2 cellular contexts compared by ENCODE assay signal in the genomic region with DNA sequence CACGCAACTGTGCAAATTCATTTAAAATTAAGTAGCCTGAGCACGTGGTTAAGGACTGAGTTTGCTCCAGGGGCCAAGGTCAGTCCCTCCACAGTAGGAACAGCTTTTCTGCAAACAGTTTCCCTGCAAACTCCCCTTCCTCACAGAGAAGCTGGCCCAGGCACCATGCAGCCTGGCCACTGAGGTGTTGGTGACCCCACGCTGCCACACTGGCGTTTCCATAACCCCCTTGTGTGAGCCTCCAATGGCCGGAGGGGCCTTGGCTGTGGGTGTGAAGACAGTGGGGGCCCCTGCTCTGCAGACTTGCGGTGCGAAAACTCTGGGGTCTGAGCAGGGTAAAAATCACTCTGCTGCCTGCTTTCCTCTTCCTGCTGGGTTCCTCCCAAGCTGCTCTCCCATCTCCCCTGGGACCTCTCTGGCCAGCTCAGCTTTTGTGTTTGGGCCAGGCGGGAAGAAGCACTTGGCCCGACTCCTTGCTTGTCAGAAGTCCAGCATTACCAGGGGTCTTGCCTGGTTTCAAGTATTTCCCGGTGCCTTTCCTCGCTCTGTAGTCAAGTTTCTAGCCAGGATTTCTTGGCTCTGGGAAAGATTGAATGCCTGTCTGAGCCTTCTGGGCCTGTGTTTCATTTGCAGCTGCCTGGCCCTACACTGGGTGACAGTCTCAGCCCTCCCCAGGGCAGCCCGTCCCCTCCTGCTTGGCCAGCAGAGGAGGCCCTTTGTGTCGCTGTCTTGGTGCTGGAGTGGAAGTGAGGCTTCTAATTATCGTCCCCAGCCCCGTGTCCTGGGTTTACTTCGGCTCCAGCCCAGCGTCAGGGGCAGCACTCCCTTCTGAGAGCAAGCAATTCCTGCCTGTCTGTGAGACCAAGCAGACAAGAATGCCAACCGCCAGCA.
TF ChIP-seq lines count a peak whose summit lies in the region.

No MANE protein-coding gene starts in this region.

TF ChIP-seq in IMR-90, 13 proteins besides CTCF, POLR2A, EP300 and RAD21:
- TF ChIP-seq BHLHE40 (IDR thresholded peaks at IDR 0.05; ENCODE audit: low read depth, low read length) = no peak
- TF ChIP-seq, protein P1, sequence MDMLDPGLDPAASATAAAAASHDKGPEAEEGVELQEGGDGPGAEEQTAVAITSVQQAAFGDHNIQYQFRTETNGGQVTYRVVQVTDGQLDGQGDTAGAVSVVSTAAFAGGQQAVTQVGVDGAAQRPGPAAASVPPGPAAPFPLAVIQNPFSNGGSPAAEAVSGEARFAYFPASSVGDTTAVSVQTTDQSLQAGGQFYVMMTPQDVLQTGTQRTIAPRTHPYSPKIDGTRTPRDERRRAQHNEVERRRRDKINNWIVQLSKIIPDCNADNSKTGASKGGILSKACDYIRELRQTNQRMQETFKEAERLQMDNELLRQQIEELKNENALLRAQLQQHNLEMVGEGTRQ (IDR thresholded peaks at IDR 0.05; ENCODE audit: low read depth, low read length) = no peak
- TF ChIP-seq CHD1 (IDR thresholded peaks at IDR 0.05; ENCODE audit: low read depth, low read length) = no peak
- TF ChIP-seq, protein P2, sequence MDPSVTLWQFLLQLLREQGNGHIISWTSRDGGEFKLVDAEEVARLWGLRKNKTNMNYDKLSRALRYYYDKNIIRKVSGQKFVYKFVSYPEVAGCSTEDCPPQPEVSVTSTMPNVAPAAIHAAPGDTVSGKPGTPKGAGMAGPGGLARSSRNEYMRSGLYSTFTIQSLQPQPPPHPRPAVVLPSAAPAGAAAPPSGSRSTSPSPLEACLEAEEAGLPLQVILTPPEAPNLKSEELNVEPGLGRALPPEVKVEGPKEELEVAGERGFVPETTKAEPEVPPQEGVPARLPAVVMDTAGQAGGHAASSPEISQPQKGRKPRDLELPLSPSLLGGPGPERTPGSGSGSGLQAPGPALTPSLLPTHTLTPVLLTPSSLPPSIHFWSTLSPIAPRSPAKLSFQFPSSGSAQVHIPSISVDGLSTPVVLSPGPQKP (IDR thresholded peaks at IDR 0.05; ENCODE audit: borderline replicate concordance, low read depth, low read length) = no peak
- TF ChIP-seq MAFK (IDR thresholded peaks at IDR 0.05; ENCODE audit: low read depth, low read length) = no peak
- no peak for TF ChIP-seq NFE2L2 (IDR thresholded peaks at IDR 0.05; ENCODE audit: low read depth, low read length)
- no peak for TF ChIP-seq MXI1 (IDR thresholded peaks at IDR 0.05; ENCODE audit: borderline replicate concordance, low read depth, low read length)
- TF ChIP-seq MAZ (IDR thresholded peaks at IDR 0.05; ENCODE audit: borderline replicate concordance, low read depth, low read length) = no peak
- no peak for TF ChIP-seq CEBPB (IDR thresholded peaks at IDR 0.05; ENCODE audit: low read depth, low read length)
- no peak for TF ChIP-seq SMC3 (IDR thresholded peaks at IDR 0.05; ENCODE audit: low read depth, low read length)
- TF ChIP-seq RCOR1 (IDR thresholded peaks at IDR 0.05; ENCODE audit: insufficient replicate concordance, low read length) = no peak

TF ChIP-seq in K562, 482 proteins besides CTCF, POLR2A, EP300 and RAD21 (continued from another document):
- no peak for TF ChIP-seq NFRKB (IDR thresholded peaks at IDR 0.05; ENCODE audit: low read depth)
- no peak for TF ChIP-seq GTF2F1 (IDR thresholded peaks at IDR 0.05; ENCODE audit: low read depth, low read length)
- TF ChIP-seq ZNF184 (CRISPR knock-in tag; IDR thresholded peaks at IDR 0.05) = no peak
- TF ChIP-seq CTBP1 (IDR thresholded peaks at IDR 0.05; ENCODE audit: borderline replicate concordance) = no peak
- TF ChIP-seq NFIX (CRISPR knock-in tag; IDR thresholded peaks at IDR 0.05; ENCODE audit: low read depth) = no peak
- TF ChIP-seq HMGN3 (IDR thresholded peaks at IDR 0.05; ENCODE audit: borderline replicate concordance, extremely low read depth, insufficient read length, low read depth, low read length) = no peak
- no peak for TF ChIP-seq POLR3G (IDR thresholded peaks at IDR 0.05; ENCODE audit: extremely low read depth, insufficient read length, insufficient replicate concordance)
- no peak for TF ChIP-seq FOXP1 (CRISPR knock-in tag; IDR thresholded peaks at IDR 0.05)
